In genomic region chr16:31010539-31010938, GRCh38 we compare ENCODE assay signal across 8 cellular contexts. TPM values are rescaled to one million over a fixed set of nuclear protein-coding genes. Genes with fewer than 3 reads are reported as not detected.
A peak's percentile ranks its signal among the peaks of the same experiment; 100 is the strongest.
DNase-seq lines count a peak whose midpoint lies in the region; ATAC-seq, FAIRE-seq and TF ChIP-seq lines count a peak whose summit lies in the region.

Gene STX1B (minus strand): TSS chr16:31010638. CDS start chr16:31010396, 242 bp downstream.

- POLR2A ChIA-PET in activated CD4-positive, alpha-beta memory T cell treated with anti-CD3 and anti-CD28 coated beads for 36 hours (lab: Charles Lee): no interaction called here

- no peaks in the 10 kb centered on the region for H3F3A ChIP-seq in smooth muscle cell (ENCODE audit: low read depth)

- H3K9me3 Mint-ChIP-seq in activated CD4-positive, alpha-beta memory T cell treated with anti-CD3 and anti-CD28 coated beads for 36 hours: no peaks in the 10 kb centered on the region

- no peaks in the 10 kb centered on the region for H4K20me1 ChIP-seq in smooth muscle cell (ENCODE audit: low read depth)

- H3K9me3 ChIP-seq in HUES64 (ENCODE audit: insufficient read depth, low read depth, low read length) (no peaks in the 10 kb centered on the region), smooth muscle cell (replicated peaks; ENCODE audit: low read depth) (no peaks in the 10 kb centered on the region), small intestine (ENCODE audit: control insufficient read depth, low read depth) (no peaks in the 10 kb centered on the region)

- no peaks in the 10 kb centered on the region for H3K36me3 Mint-ChIP-seq in activated CD4-positive, alpha-beta memory T cell treated with anti-CD3 and anti-CD28 coated beads for 36 hours

- H2AFZ ChIP-seq in smooth muscle cell (ENCODE audit: low read depth): peak within 1 kb of the TSS; percentile 62

- H3K79me2 ChIP-seq in smooth muscle cell (ENCODE audit: low read depth): no peaks in the 10 kb centered on the region

- CTCF ChIA-PET in activated CD4-positive, alpha-beta memory T cell treated with anti-CD3 and anti-CD28 coated beads for 36 hours (lab: Charles Lee): interaction anchor here (0.6 kb wide), 1 partner anchor 292 kb away, joined by 4 read pairs; no protein-coding TSS in a partner anchor

- H3K27ac ChIP-seq in HUES64 (ENCODE audit: low read depth, low read length) (no peak within 1 kb of the TSS), smooth muscle cell (ENCODE audit: low read depth) (no peak within 1 kb of the TSS), foreskin keratinocyte (no peak within 1 kb of the TSS), small intestine (ENCODE audit: low read depth in 1 of 2, low read length in 1 of 2) (no peak within 1 kb of the TSS)

- H3K4me2 ChIP-seq in smooth muscle cell: peak within 1 kb of the TSS; percentile 81

- H3K9ac ChIP-seq in HUES64 (ENCODE audit: low read depth, low read length): peak within 1 kb of the TSS; percentile 40
- H3K9ac ChIP-seq in smooth muscle cell (ENCODE audit: low read depth): no peak within 1 kb of the TSS

- H3K27me3 Mint-ChIP-seq in activated CD4-positive, alpha-beta memory T cell treated with anti-CD3 and anti-CD28 coated beads for 36 hours: peaks cover 16% of the 10 kb centered on the region

- H3K4me1 ChIP-seq in HUES64 (ENCODE audit: insufficient read depth, low read length): peaks cover 4% of the 10 kb centered on the region; the same call in 1 of the 2 replicates
- no peaks in the 10 kb centered on the region for H3K4me1 ChIP-seq in smooth muscle cell (ENCODE audit: low read depth)
- H3K4me1 ChIP-seq in foreskin keratinocyte: no peaks in the 10 kb centered on the region
- H3K4me1 ChIP-seq in small intestine (ENCODE audit: control insufficient read depth in 2 of 2, insufficient read depth in 1 of 2, low read depth in 1 of 2, low read length in 1 of 2): no peaks in the 10 kb centered on the region

- intact Hi-C loops in activated CD4-positive, alpha-beta memory T cell treated with anti-CD3 and anti-CD28 coated beads for 36 hours (cut with micrococcal nuclease): no loop called here

- peak within 1 kb of the TSS; percentile 59 for H3K4me3 Mint-ChIP-seq in activated CD4-positive, alpha-beta memory T cell treated with anti-CD3 and anti-CD28 coated beads for 36 hours

- ATAC-seq in HG03520 (IDR thresholded peaks at IDR 0.05; ENCODE audit: unreplicated experiment) (no peak), GM21619 (IDR thresholded peaks at IDR 0.05; ENCODE audit: unreplicated experiment) (no peak), foreskin keratinocyte (no peak)

- no peak for FAIRE-seq in small intestine (lab: Jason Lieb, UNC)

- no peak within 1 kb of the TSS for H3K27ac Mint-ChIP-seq in activated CD4-positive, alpha-beta memory T cell treated with anti-CD3 and anti-CD28 coated beads for 36 hours

- DNase-seq in activated CD4-positive, alpha-beta memory T cell treated with anti-CD3 and anti-CD28 coated beads for 36 hours: peak; percentile 60
- DNase-seq in effector CD4-positive, alpha-beta T cell: peak; percentile 37
- DNase-seq in smooth muscle cell (lab: John Stamatoyannopoulos, UW; ENCODE audit: unreplicated experiment) (no peak), foreskin keratinocyte (no peak), small intestine (no peak)

- H3K4me1 Mint-ChIP-seq in activated CD4-positive, alpha-beta memory T cell treated with anti-CD3 and anti-CD28 coated beads for 36 hours (ENCODE audit: low read depth): peaks cover 14% of the 10 kb centered on the region

- 2% methylated on average over 36 of the region's 36 CpGs for WGBS in HUES64
- WGBS in smooth muscle cell (ENCODE audit: low lambda C conversion rate): 1% methylated on average over 26 of the region's 36 CpGs
- WGBS in small intestine, 3 donors: 2 to 3% (median 2%) methylated on average over 23 to 35 of the region's 36 CpGs

- TF ChIP-seq CTCF in smooth muscle cell (IDR thresholded peaks at IDR 0.05; ENCODE audit: borderline replicate concordance, insufficient read depth, poor library complexity, severe bottlenecking) (no peak), foreskin keratinocyte (conservative IDR thresholded peaks at IDR 0.05) (no peak)

- H3K27me3 ChIP-seq in HUES64 (ENCODE audit: insufficient read depth, low read length) (peaks cover 14% of the 10 kb centered on the region), smooth muscle cell (ENCODE audit: low read depth) (peaks cover 20% of the 10 kb centered on the region), foreskin keratinocyte (peaks cover 34% of the 10 kb centered on the region), small intestine (ENCODE audit: control insufficient read depth in 2 of 2, insufficient read depth in 2 of 2, low read length in 2 of 2) (peaks cover 0 to 9% of the 10 kb centered on the region in 2 donors)

- H3K36me3 ChIP-seq in HUES64 (ENCODE audit: insufficient read depth, low read length) (no peaks in the 10 kb centered on the region), smooth muscle cell (ENCODE audit: low read depth) (no peaks in the 10 kb centered on the region), small intestine (ENCODE audit: control insufficient read depth in 2 of 2, insufficient read depth in 2 of 2, low read length in 2 of 2) (no peaks in the 10 kb centered on the region)

- H3K4me3 ChIP-seq in HUES64 (ENCODE audit: low read length) (peak within 1 kb of the TSS; percentile 63), smooth muscle cell (peak within 1 kb of the TSS; percentile 39), small intestine (ENCODE audit: low read depth in 1 of 2, low read length in 2 of 2) (no peak within 1 kb of the TSS)

RNA-seq across cellular contexts. Expression of gene STX1B, which starts in this region (rescaled TPM):
- polyA plus RNA-seq in HUES64 (2013, experiment 1 of 2): 3.3 TPM
- polyA plus RNA-seq in HUES64 (2013, experiment 2 of 2): 5.5 TPM
- total RNA-seq in activated CD4-positive, alpha-beta memory T cell treated with anti-CD3 and anti-CD28 coated beads for 36 hours: 1 to 10 TPM in 1 of 2 experiments, under 1 TPM in 1; 0.92 to 1.0 TPM
- total RNA-seq in smooth muscle cell: 0.72 and 1.4 TPM in 2 replicates
- 1.0 and 2.1 TPM in 2 replicates for polyA plus RNA-seq in smooth muscle cell
- total RNA-seq in foreskin keratinocyte: 0.39 and 0.61 TPM in 2 replicates
- polyA plus RNA-seq in foreskin keratinocyte: 0.27 and 0.29 TPM in 2 replicates
- 1 to 10 TPM in 1 of 3 donors, not detected in 2; 1.5 TPM for polyA plus RNA-seq in small intestine

Comparison
In these comparisons a context has a peak if more than half of its experiments do, and no peak if none do; other contexts are left out.
1. H3K4me3 ChIP-seq: peak in HUES64 (single experiment) and smooth muscle cell (single experiment); none in small intestine (0 of 2).
2. DNase-seq: peak in activated CD4-positive, alpha-beta memory T cell treated with anti-CD3 and anti-CD28 coated beads for 36 hours (single experiment) and effector CD4-positive, alpha-beta T cell (single experiment); none in smooth muscle cell (single experiment), foreskin keratinocyte (0 of 2) and small intestine (single experiment).